8 cellular contexts compared by ENCODE assay signal in the genomic region with DNA sequence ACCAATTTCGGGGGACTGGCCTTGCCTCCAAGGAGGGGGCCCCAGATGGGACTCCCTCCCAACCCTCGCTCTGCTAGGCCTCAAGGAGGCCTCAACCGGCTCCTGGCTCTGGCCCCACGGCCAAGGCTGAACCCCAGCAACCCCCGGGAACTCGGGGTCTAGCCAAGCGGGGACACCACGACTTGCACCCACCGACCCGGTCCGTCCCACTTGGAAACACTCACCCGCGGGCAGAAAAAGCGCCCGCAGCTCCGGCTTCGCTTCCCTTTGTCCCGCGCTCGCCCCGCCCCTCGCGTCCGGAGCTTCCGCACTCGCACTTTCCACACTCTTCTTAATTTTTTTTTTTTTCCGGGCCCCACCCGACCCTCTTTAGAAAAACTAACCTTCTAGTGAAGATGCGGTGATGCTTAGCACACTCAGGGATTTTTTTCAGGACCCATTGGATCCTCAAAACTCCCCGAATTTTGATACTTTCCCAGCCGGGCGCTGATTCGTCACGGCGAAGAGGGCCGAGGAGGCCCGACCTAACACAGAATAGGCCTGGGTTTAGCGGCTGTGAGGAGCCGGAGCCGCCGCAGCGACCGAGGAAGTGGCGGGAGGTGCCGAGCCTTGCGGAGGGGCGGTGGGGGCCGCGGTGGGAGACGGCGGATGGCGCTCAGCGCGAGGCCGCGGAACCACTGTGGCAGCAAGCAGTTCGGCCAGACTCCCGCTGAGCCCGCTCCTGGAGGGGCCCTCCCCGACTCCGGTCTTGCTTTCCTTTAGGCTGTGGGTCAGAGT. TPM values are rescaled to one million over a fixed set of nuclear protein-coding genes. Genes with fewer than 3 reads are reported as not detected.
DNase-seq lines count a peak whose midpoint lies in the region; ATAC-seq and FAIRE-seq lines count a peak whose summit lies in the region.

A gene (minus strand): TSS at position 270 of the 777 bp plus-strand sequence. CDS start 2,016 bp downstream, outside the sequence.

- peaks cover 3 to 13% of the 10 kb centered on the region in 2 donors for H3K4me1 ChIP-seq in neuronal stem cell (ENCODE audit: control insufficient read depth in 2 of 2, insufficient read depth in 1 of 2, low read depth in 1 of 2, low read length in 2 of 2)

- H3K4me2 ChIP-seq in neuronal stem cell (ENCODE audit: insufficient read depth, low read length, poor library complexity, severe bottlenecking), result peak within 1 kb of the TSS; percentile 89

- no peaks in the 10 kb centered on the region for H3K27me3 ChIP-seq in neuronal stem cell (ENCODE audit: control insufficient read depth in 3 of 3, insufficient read depth in 3 of 3, low read depth in 1 of 3, low read length in 3 of 3)

- peak within 1 kb of the TSS; percentile 98 for H2AFZ ChIP-seq in neuronal stem cell (ENCODE audit: low read length)

- H3K4me3 ChIP-seq in neuronal stem cell (ENCODE audit: low read length in 2 of 2), result peak within 1 kb of the TSS; percentile 91 to 99

- no CpG with 5 or more reads among the region's 61 CpGs for WGBS in neuronal stem cell (ENCODE audit: extremely low coverage in 2 of 2, insufficient read length in 2 of 2, insufficient replicate concordance in 1 of 2), 2 donors

- H3K4ac ChIP-seq in neuronal stem cell (ENCODE audit: low read length), result peak within 1 kb of the TSS; percentile 97

- peak within 1 kb of the TSS; percentile 100 for H3K9ac ChIP-seq in neuronal stem cell (ENCODE audit: low read depth, low read length, poor library complexity)

- H3K27ac ChIP-seq in neuronal stem cell (replicated peaks; ENCODE audit: low read length), result peak within 1 kb of the TSS; percentile 93

- peak within 1 kb of the TSS; percentile 98 for H2BK5ac ChIP-seq in neuronal stem cell (ENCODE audit: low read length)

- H4K8ac ChIP-seq in neuronal stem cell (ENCODE audit: low read depth, low read length), result peak within 1 kb of the TSS; percentile 99

- peak within 1 kb of the TSS; percentile 98 for H2BK15ac ChIP-seq in neuronal stem cell (ENCODE audit: low read length)

- peaks cover 0 to 38% of the 10 kb centered on the region in 2 donors for H3K36me3 ChIP-seq in neuronal stem cell (replicated peaks in 1 of 2; ENCODE audit: control insufficient read depth in 2 of 2, insufficient read depth in 2 of 2, low read length in 2 of 2)

- H3K18ac ChIP-seq in neuronal stem cell (ENCODE audit: low read length), result peak within 1 kb of the TSS; percentile 100

- peak within 1 kb of the TSS; percentile 98 for H2BK120ac ChIP-seq in neuronal stem cell (ENCODE audit: low read depth, low read length)

- no peaks in the 10 kb centered on the region for H3K9me3 ChIP-seq in neuronal stem cell (replicated peaks in 1 of 2; ENCODE audit: control insufficient read depth in 2 of 2, insufficient read depth in 1 of 2, low read depth in 1 of 2, low read length in 2 of 2)

- DNase-seq in DMS 273 (lab: John Stamatoyannopoulos, UW; ENCODE audit: unreplicated experiment) (peak; percentile 88), LHCN-M2 (ENCODE audit: low read depth) (peak; percentile 77), SK-N-DZ (ENCODE audit: low spot score) (peak; percentile 86), frontal cortex (ENCODE audit: low spot score in 2 of 2) (peak; percentile 67 to 70), neuronal stem cell (ENCODE audit: low spot score) (peak; percentile 80), stromal cell of bone marrow (ENCODE audit: low read depth) (peak; percentile 51)
- DNase-seq in activated naive CD4-positive, alpha-beta T cell treated with Interleukin-2 at 50 U/mL for 16 hours, result peak; percentile 72

- peak within 1 kb of the TSS; percentile 96 for H4K91ac ChIP-seq in neuronal stem cell (ENCODE audit: low read depth, low read length, poor library complexity)

- no peaks in the 10 kb centered on the region for H3K79me1 ChIP-seq in neuronal stem cell (ENCODE audit: low read depth, low read length)

- FAIRE-seq in frontal cortex (lab: Jason Lieb, UNC), result no peak

- peak; percentile 71 for ATAC-seq in GM21723 (IDR thresholded peaks at IDR 0.05; ENCODE audit: unreplicated experiment)

- H3K14ac ChIP-seq in neuronal stem cell (ENCODE audit: low read length), result peak within 1 kb of the TSS; percentile 96

- H2AK5ac ChIP-seq in neuronal stem cell (ENCODE audit: low read depth, low read length), result peak within 1 kb of the TSS; percentile 98

- H3K23ac ChIP-seq in neuronal stem cell (ENCODE audit: low read depth, low read length, poor library complexity), result peak within 1 kb of the TSS; percentile 97

- no peak within 1 kb of the TSS for H2BK12ac ChIP-seq in neuronal stem cell (ENCODE audit: low read length)

RNA-seq across cellular contexts. Expression of the gene that starts here (rescaled TPM):
- total RNA-seq in LHCN-M2 (2014; rRNA removed) (118 and 138 TPM in 2 replicates), frontal cortex (119 TPM)
- 81.9 TPM for polyA plus RNA-seq in LHCN-M2 (2012)
- 139 and 149 TPM in 2 replicates for polyA plus RNA-seq in SK-N-DZ (2014; cell fraction: cytosol; rRNA removed)
- polyA plus RNA-seq in SK-N-DZ (2014; cell fraction: nucleus; rRNA removed), result 97.4 and 104 TPM in 2 replicates
- 204 TPM for polyA plus RNA-seq in neuronal stem cell (2013, experiment 1 of 2)
- polyA plus RNA-seq in neuronal stem cell (2013, experiment 2 of 2), result 210 TPM

Comparison
In these comparisons a context has a peak if more than half of its experiments do, and no peak if none do; other contexts are left out.
1. Peak in every context shown above with its lines: DNase-seq, ATAC-seq, H3K4me3 ChIP-seq and H3K27ac ChIP-seq.